Comparison of ENCODE assay signal across 8 cellular contexts in the genomic region with DNA sequence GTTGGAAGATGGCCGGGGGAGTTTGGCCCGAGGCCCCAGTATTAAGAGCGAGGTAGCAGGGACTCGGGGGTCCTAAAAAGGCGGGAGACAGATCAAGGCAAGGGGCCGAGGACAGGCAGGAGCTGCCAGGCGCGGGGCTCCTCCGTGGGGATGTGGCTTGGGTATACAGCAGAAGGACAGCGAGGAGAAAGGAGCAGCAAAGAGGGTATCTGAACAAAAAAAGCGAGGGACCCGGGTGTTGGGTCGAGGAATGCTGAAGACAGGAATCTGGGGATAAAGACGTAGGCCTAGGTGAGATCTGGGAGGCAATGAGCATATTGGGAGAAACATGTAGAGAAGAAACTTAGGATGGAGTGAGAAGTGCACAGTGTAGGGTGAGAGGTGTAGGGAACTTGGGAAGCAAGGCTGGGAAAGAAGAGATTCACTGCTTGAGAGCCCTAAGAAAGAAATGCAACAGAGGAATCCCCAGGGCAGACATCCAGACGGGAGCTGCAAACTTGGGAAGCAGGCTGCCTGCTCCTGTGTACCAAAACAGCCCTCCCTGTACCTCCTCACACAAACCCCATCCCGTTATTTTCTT. TPM values are rescaled to one million over a fixed set of nuclear protein-coding genes. Genes with fewer than 3 reads are reported as not detected.
DNase-seq lines count a peak whose midpoint lies in the region; ATAC-seq and TF ChIP-seq lines count a peak whose summit lies in the region.

No MANE protein-coding gene starts in this region.

- peak overlapping the region; percentile 100 for H3K4me2 ChIP-seq in GM23338
- H3K4me2 ChIP-seq in PC-3 (ENCODE audit: low read length), result peak overlapping the region; percentile 98

- intact Hi-C loops in PC-3 (cut with micrococcal nuclease), result no loop called here

- H3K27me3 ChIP-seq in GM23338 (ENCODE audit: insufficient read depth), result no peaks in the 10 kb centered on the region
- H3K27me3 ChIP-seq in PC-3 (ENCODE audit: low read length), result no peaks in the 10 kb centered on the region
- no peaks in the 10 kb centered on the region for H3K27me3 ChIP-seq in muscle layer of colon (ENCODE audit: control insufficient read depth in 1 of 2, insufficient read depth in 2 of 2, low read length in 2 of 2)

- no TSS peak for BruUV-seq in PC-3 (replicated peaks; lab: Mats Ljungman, UMichigan)

- H3K27ac ChIP-seq in GM23338 (ENCODE audit: low read depth), result peak overlapping the region; percentile 92
- no peak overlapping the region for H3K27ac ChIP-seq in PC-3 (ENCODE audit: low read length)
- peak overlapping the region; percentile 98 for H3K27ac ChIP-seq in muscle layer of colon (ENCODE audit: low read depth, low read length)

- H3K27ac Mint-ChIP-seq in GM23338 (peak overlapping the region; percentile 96), endothelial cell (ENCODE audit: unreplicated experiment) (peak overlapping the region; percentile 50)

- CTCF ChIA-PET in PC-3 (lab: Charles Lee), result no interaction called here

- H3K36me3 ChIP-seq in GM23338 (ENCODE audit: insufficient read depth) (no peaks in the 10 kb centered on the region), PC-3 (ENCODE audit: low read depth, low read length) (peaks cover 2% of the 10 kb centered on the region; the same call in 1 of the 2 replicates), muscle layer of colon (ENCODE audit: insufficient read depth, low read length) (peaks cover 18% of the 10 kb centered on the region)

- peak; percentile 48 for ATAC-seq in GM23338
- peak; percentile 40 for ATAC-seq in PC-3

- H2AFZ ChIP-seq in GM23338 (peak overlapping the region; percentile 93), PC-3 (ENCODE audit: low read length) (peak overlapping the region; percentile 98)

- H3K4me1 Mint-ChIP-seq in GM23338 (peaks cover 9% of the 10 kb centered on the region), endothelial cell (ENCODE audit: unreplicated experiment) (peaks cover 30% of the 10 kb centered on the region)

- POLR2A ChIA-PET in PC-3 (lab: Charles Lee; ENCODE audit: unreplicated experiment), result no interaction called here

- H3K27me3 Mint-ChIP-seq in GM23338 (ENCODE audit: insufficient read depth, low read depth, poor library complexity) (peaks cover 13% of the 10 kb centered on the region), endothelial cell (ENCODE audit: unreplicated experiment) (peaks cover 2% of the 10 kb centered on the region)

- H3F3A ChIP-seq in GM23338 (replicated peaks; ENCODE audit: low read depth), result 0 out of 2 replicates have a peak, but pooled peaks cover 12% of the 10 kb centered on the region
- no peaks in the 10 kb centered on the region for H3F3A ChIP-seq in PC-3 (ENCODE audit: low read length, unreplicated experiment)

- H3K4me3 ChIP-seq in GM23338, result peak overlapping the region; percentile 93
- peak overlapping the region; percentile 87 for H3K4me3 ChIP-seq in PC-3 (ENCODE audit: low read length)
- H3K4me3 ChIP-seq in muscle layer of colon (ENCODE audit: low read depth in 1 of 2, low read length in 2 of 2), result peak overlapping the region; percentile 60 to 79

- no peaks in the 10 kb centered on the region for H3K9me2 ChIP-seq in GM23338 (ENCODE audit: insufficient read depth)
- no peaks in the 10 kb centered on the region for H3K9me2 ChIP-seq in PC-3 (replicated peaks; ENCODE audit: low read length)

- peak; percentile 69 for DNase-seq in ELF-1 (ENCODE audit: low read depth, low spot score)
- DNase-seq in GM23338 (ENCODE audit: low spot score), result no peak
- peak; percentile 10 for DNase-seq in PC-3
- no peak for DNase-seq in endothelial cell (ENCODE audit: low spot score)
- DNase-seq in NCI-H1694 treated with DMSO at 0.1 percent for 48 hours (lab: John Stamatoyannopoulos, UW), result no peak
- DNase-seq in COLO668 (lab: John Stamatoyannopoulos, UW; ENCODE audit: unreplicated experiment), result no peak
- no peak for DNase-seq in T-helper 9 cell

- H3K9me3 ChIP-seq in PC-3 (ENCODE audit: low read length), result no peaks in the 10 kb centered on the region
- H3K9me3 ChIP-seq in muscle layer of colon (ENCODE audit: low read length), result no peaks in the 10 kb centered on the region

- H3K79me2 ChIP-seq in GM23338 (replicated peaks; ENCODE audit: insufficient read depth) (no peaks in the 10 kb centered on the region), PC-3 (ENCODE audit: low read length) (no peaks in the 10 kb centered on the region)

- H3K9ac ChIP-seq in PC-3 (ENCODE audit: low read length) (peak overlapping the region; percentile 83), muscle layer of colon (ENCODE audit: low read length) (peak overlapping the region; percentile 74)

- H3K36me3 Mint-ChIP-seq in GM23338 (ENCODE audit: low read depth), result peaks cover 21% of the 10 kb centered on the region
- peaks cover 18% of the 10 kb centered on the region for H3K36me3 Mint-ChIP-seq in endothelial cell (ENCODE audit: low read depth, unreplicated experiment)

- H4K20me1 ChIP-seq in GM23338 (replicated peaks; ENCODE audit: insufficient read depth) (no peaks in the 10 kb centered on the region), PC-3 (ENCODE audit: low read length) (no peaks in the 10 kb centered on the region)

- peaks cover 5% of the 10 kb centered on the region for H3K4me1 ChIP-seq in GM23338 (ENCODE audit: insufficient read depth)
- H3K4me1 ChIP-seq in PC-3 (ENCODE audit: insufficient read depth, low read length), result peaks cover 4% of the 10 kb centered on the region; the same call in 1 of the 2 replicates
- H3K4me1 ChIP-seq in muscle layer of colon (ENCODE audit: insufficient read depth, low read length), result no peaks in the 10 kb centered on the region

- TF ChIP-seq CTCF in GM23338 (conservative IDR thresholded peaks at IDR 0.05; ENCODE audit: low read depth in 2 of 2), result no peak
- no peak for TF ChIP-seq CTCF in PC-3 (conservative IDR thresholded peaks at IDR 0.05; ENCODE audit: low read depth, low read length)
- no peak for TF ChIP-seq CTCF in endothelial cell (IDR thresholded peaks at IDR 0.05; ENCODE audit: unreplicated experiment)

- no peaks in the 10 kb centered on the region for H3K9me3 Mint-ChIP-seq in GM23338
- no peaks in the 10 kb centered on the region for H3K9me3 Mint-ChIP-seq in endothelial cell (ENCODE audit: unreplicated experiment)

- H3K4me3 Mint-ChIP-seq in GM23338 (peak overlapping the region; percentile 91), endothelial cell (ENCODE audit: unreplicated experiment) (peak overlapping the region; percentile 91)

TF ChIP-seq in GM23338, 12 proteins besides CTCF, POLR2A, EP300 and RAD21 (continues in another document):
- no peak for TF ChIP-seq ZNF114 (CRISPR knock-in tag; IDR thresholded peaks at IDR 0.05)
- TF ChIP-seq, protein P1, sequence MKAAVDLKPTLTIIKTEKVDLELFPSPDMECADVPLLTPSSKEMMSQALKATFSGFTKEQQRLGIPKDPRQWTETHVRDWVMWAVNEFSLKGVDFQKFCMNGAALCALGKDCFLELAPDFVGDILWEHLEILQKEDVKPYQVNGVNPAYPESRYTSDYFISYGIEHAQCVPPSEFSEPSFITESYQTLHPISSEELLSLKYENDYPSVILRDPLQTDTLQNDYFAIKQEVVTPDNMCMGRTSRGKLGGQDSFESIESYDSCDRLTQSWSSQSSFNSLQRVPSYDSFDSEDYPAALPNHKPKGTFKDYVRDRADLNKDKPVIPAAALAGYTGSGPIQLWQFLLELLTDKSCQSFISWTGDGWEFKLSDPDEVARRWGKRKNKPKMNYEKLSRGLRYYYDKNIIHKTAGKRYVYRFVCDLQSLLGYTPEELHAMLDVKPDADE (IDR thresholded peaks at IDR 0.05), result no peak
- TF ChIP-seq, protein P2, sequence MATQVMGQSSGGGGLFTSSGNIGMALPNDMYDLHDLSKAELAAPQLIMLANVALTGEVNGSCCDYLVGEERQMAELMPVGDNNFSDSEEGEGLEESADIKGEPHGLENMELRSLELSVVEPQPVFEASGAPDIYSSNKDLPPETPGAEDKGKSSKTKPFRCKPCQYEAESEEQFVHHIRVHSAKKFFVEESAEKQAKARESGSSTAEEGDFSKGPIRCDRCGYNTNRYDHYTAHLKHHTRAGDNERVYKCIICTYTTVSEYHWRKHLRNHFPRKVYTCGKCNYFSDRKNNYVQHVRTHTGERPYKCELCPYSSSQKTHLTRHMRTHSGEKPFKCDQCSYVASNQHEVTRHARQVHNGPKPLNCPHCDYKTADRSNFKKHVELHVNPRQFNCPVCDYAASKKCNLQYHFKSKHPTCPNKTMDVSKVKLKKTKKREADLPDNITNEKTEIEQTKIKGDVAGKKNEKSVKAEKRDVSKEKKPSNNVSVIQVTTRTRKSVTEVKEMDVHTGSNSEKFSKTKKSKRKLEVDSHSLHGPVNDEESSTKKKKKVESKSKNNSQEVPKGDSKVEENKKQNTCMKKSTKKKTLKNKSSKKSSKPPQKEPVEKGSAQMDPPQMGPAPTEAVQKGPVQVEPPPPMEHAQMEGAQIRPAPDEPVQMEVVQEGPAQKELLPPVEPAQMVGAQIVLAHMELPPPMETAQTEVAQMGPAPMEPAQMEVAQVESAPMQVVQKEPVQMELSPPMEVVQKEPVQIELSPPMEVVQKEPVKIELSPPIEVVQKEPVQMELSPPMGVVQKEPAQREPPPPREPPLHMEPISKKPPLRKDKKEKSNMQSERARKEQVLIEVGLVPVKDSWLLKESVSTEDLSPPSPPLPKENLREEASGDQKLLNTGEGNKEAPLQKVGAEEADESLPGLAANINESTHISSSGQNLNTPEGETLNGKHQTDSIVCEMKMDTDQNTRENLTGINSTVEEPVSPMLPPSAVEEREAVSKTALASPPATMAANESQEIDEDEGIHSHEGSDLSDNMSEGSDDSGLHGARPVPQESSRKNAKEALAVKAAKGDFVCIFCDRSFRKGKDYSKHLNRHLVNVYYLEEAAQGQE (IDR thresholded peaks at IDR 0.05; ENCODE audit: unreplicated experiment), result no peak

RNA-seq across cellular contexts. Expression of a gene that starts 10.9 kb away (rescaled TPM):
- 21.9 and 27.5 TPM in 2 replicates for total RNA-seq in GM23338 (2014; rRNA removed; shearing (Covaris generic))
- 13.9 and 14.0 TPM in 2 replicates for polyA plus RNA-seq in GM23338 (2016; fragmentation: Nextera tagmentation; extraction: Ambion mirVana)
- total RNA-seq in PC-3 (2014; rRNA removed) (18.0 and 33.9 TPM in 2 replicates), endothelial cell (ENCODE audit: unreplicated experiment) (31.6 TPM)

RNA-seq across cellular contexts. Expression of a gene that starts 12.9 kb away (rescaled TPM):
- 9.0 and 12.2 TPM in 2 replicates for total RNA-seq in GM23338 (2014; rRNA removed; shearing (Covaris generic))
- polyA plus RNA-seq in GM23338 (2016; fragmentation: Nextera tagmentation; extraction: Ambion mirVana), result 4.3 and 4.6 TPM in 2 replicates
- total RNA-seq in PC-3 (2014; rRNA removed), result 1.0 and 2.8 TPM in 2 replicates
- total RNA-seq in endothelial cell (ENCODE audit: unreplicated experiment), result 3.0 TPM

RNA-seq across cellular contexts. Expression of a gene that starts 33.7 kb away (rescaled TPM):
- total RNA-seq in GM23338 (2014; rRNA removed; shearing (Covaris generic)), result 321 and 655 TPM in 2 replicates
- 772 and 774 TPM in 2 replicates for polyA plus RNA-seq in GM23338 (2016; fragmentation: Nextera tagmentation; extraction: Ambion mirVana)
- total RNA-seq in PC-3 (2014; rRNA removed) (183 and 320 TPM in 2 replicates), endothelial cell (ENCODE audit: unreplicated experiment) (45.8 TPM)

RNA-seq across cellular contexts. Expression of a gene that starts 34.1 kb away (rescaled TPM):
- total RNA-seq in GM23338 (2014; rRNA removed; shearing (Covaris generic)), result 43.7 and 46.5 TPM in 2 replicates
- polyA plus RNA-seq in GM23338 (2016; fragmentation: Nextera tagmentation; extraction: Ambion mirVana), result 18.6 and 19.7 TPM in 2 replicates
- total RNA-seq in PC-3 (2014; rRNA removed) (48.8 and 50.6 TPM in 2 replicates), endothelial cell (ENCODE audit: unreplicated experiment) (130 TPM)

RNA-seq across cellular contexts. Expression of a gene that starts 41.4 kb away (rescaled TPM):
- total RNA-seq in GM23338 (2014; rRNA removed; shearing (Covaris generic)), result 27.7 and 31.0 TPM in 2 replicates
- polyA plus RNA-seq in GM23338 (2016; fragmentation: Nextera tagmentation; extraction: Ambion mirVana), result 14.1 and 15.2 TPM in 2 replicates
- total RNA-seq in PC-3 (2014; rRNA removed), result 63.0 and 68.2 TPM in 2 replicates
- total RNA-seq in endothelial cell (ENCODE audit: unreplicated experiment), result 43.0 TPM

Comparison
In these comparisons a context has a peak if more than half of its experiments do, and no peak if none do; other contexts are left out.
1. DNase-seq: peak in ELF-1 (single experiment) and PC-3 (single experiment); none in GM23338 (single experiment), endothelial cell (single experiment), NCI-H1694 treated with DMSO at 0.1 percent for 48 hours (single experiment), COLO668 (single experiment) and T-helper 9 cell (single experiment).
2. Peak in every context shown above with its lines, with median percentiles within 50 percentile points of each other: H3K4me3 ChIP-seq.